18 cellular contexts compared by ENCODE assay signal in genomic region chr20:53161073-53161472, GRCh38.
"Had no signal": no experiment of that assay in that cellular context is flagged by ENCODE, and none has a peak within 500 bp of the region (broad histone marks: within the 10 kb centered on the region; RNA-seq: fewer than 3 reads in every experiment).

No MANE protein-coding gene starts in this region.

- H3K4me3 Mint-ChIP-seq: activated CD4-positive, alpha-beta T cell treated with anti-CD3 and anti-CD28 coated beads, Interleukin-2, amount 10 ng/mL, durations not matched to agents 24 days and 14 days; activated CD8-positive, alpha-beta T cell treated with anti-CD3 and anti-CD28 coated beads for 36 hours; brain; endodermal cell; WTC11 had no signal

- H3K27ac Mint-ChIP-seq: activated CD4-positive, alpha-beta T cell treated with anti-CD3 and anti-CD28 coated beads, Interleukin-2, amount 10 ng/mL, durations not matched to agents 24 days and 14 days; activated CD8-positive, alpha-beta T cell treated with anti-CD3 and anti-CD28 coated beads for 36 hours; endodermal cell; WTC11 had no signal

- H3K4me1 ChIP-seq: colonic mucosa, lower lobe of right lung, upper lobe of left lung had no signal

- H3K36me3 ChIP-seq: colonic mucosa, lower lobe of right lung, upper lobe of left lung had no signal

- H3K27me3 Mint-ChIP-seq: activated CD4-positive, alpha-beta T cell treated with anti-CD3 and anti-CD28 coated beads, Interleukin-2, amount 10 ng/mL, durations not matched to agents 24 days and 14 days had no signal

- H3K9me3 Mint-ChIP-seq: activated CD8-positive, alpha-beta T cell treated with anti-CD3 and anti-CD28 coated beads for 36 hours; endodermal cell had no signal

- H3K36me3 Mint-ChIP-seq: brain, WTC11 had no signal

- DNase-seq: activated CD4-positive, alpha-beta T cell treated with anti-CD3 and anti-CD28 coated beads, Interleukin-2, amount 10 ng/mL, durations not matched to agents 24 days and 14 days; activated CD8-positive, alpha-beta T cell treated with anti-CD3 and anti-CD28 coated beads for 36 hours; activated gamma-delta T cell treated with Interleukin-2 at 50 U/mL for 16 hours; activated T-cell treated with anti-CD3 and anti-CD28 coated beads, Interleukin-2, amount 50 U/mL, for 48 hours; central memory CD4-positive, alpha-beta T cell; colonic mucosa; endodermal cell; foreskin melanocyte; hypothalamus; lower lobe of right lung; midbrain; stimulated activated CD4-positive, alpha-beta T cell treated with anti-CD3 and anti-CD28 coated beads, Interleukin-12 subunit alpha, Interleukin-12 subunit beta, amount 100 ng/mL, for 4 hours; stimulated activated CD4-positive, alpha-beta T cell treated with anti-CD3 and anti-CD28 coated beads, Interleukin-1b, Interleukin-23, amount 100 ng/mL, for 48 hours; stimulated activated CD8-positive, alpha-beta memory T cell treated with anti-CD3 and anti-CD28 coated beads, Interleukin-4, amount 100 ng/mL, for 48 hours; stimulated activated naive CD8-positive, alpha-beta T cell treated with anti-CD3 and anti-CD28 coated beads, Interleukin-15, Interleukin-2, amounts not matched to agents 100 U/mL and 50 U/mL, for 24 hours; upper lobe of left lung had no signal

- ATAC-seq: activated CD8-positive, alpha-beta T cell treated with anti-CD3 and anti-CD28 coated beads for 36 hours; lower lobe of right lung; stimulated activated naive CD8-positive, alpha-beta T cell treated with anti-CD3 and anti-CD28 coated beads, Interleukin-15, Interleukin-2, amounts not matched to agents 100 U/mL and 50 U/mL, for 24 hours; WTC11 had no signal

- H3K27ac ChIP-seq: colonic mucosa, lower lobe of right lung, upper lobe of left lung had no signal

- H3K9me3 ChIP-seq: colonic mucosa, lower lobe of right lung, upper lobe of left lung had no signal

- H3K4me3 ChIP-seq: colonic mucosa, lower lobe of right lung, upper lobe of left lung had no signal

- H3K27me3 ChIP-seq: colonic mucosa, upper lobe of left lung had no signal
